ENCODE assay signal across 8 cellular contexts in the genomic region with DNA sequence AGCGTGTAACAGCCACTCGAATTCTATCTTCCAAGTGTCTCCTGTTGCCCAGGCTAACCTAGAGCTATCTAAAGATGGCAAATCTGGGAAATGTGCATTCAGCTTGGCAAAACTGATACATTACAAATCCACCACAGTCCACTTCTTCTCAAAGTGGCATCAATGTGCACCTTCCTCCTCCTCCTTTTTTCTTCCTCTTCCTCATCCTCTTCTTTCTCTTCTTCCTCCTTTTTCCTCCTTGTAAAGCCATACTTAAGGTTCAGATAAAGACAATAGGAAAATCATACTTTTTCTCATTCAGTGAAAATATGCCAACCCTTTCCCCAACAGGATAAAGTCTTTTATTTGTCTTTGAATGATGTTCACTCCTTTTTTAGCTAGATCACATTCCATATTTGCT.
A peak's percentile ranks its signal among the peaks of the same experiment; 100 is the strongest.
DNase-seq lines count a peak whose midpoint lies in the region; ATAC-seq, FAIRE-seq and TF ChIP-seq lines count a peak whose summit lies in the region.
"Not testable (repeated sequence)": the region's sequence is repeated elsewhere in the genome, so short reads cannot be mapped to it uniquely, and the experiment has no call there.

No MANE protein-coding gene starts in this region.

- not testable (repeated sequence) for H3K27me3 ChIP-seq in naive thymus-derived CD4-positive, alpha-beta T cell (ENCODE audit: control insufficient read depth in 2 of 2, insufficient read depth in 2 of 2, low read length in 2 of 2)

- not testable (repeated sequence) for TF ChIP-seq RAD21 in A549 (conservative IDR thresholded peaks at IDR 0.05 in 1 of 2, IDR thresholded peaks at IDR 0.05 in 1 of 2)

- 0 out of 6 replicates have a peak, but pooled peaks of 1 of the 2 experiments have one; percentile 22 for ATAC-seq in A549
- ATAC-seq in activated B cell treated with CpG ODN at 0.5 μM for 24 hours (ENCODE audit: low read depth); activated CD8-positive, alpha-beta memory T cell treated with anti-CD3 and anti-CD28 coated beads, Interleukin-2, amount 10 ng/mL, durations not matched to agents 7 days and 5 days; central memory CD8-positive, alpha-beta T cell (replicated peaks; ENCODE audit: extremely low read depth, poor library complexity, severe bottlenecking); naive thymus-derived CD4-positive, alpha-beta T cell: not testable (repeated sequence)

- intact Hi-C loops in Calu3 (cut with micrococcal nuclease; ENCODE audit: unreplicated experiment), result not testable (repeated sequence)
- intact Hi-C loops in activated B cell treated with CpG ODN at 0.5 μM for 24 hours (cut with micrococcal nuclease), result loop anchor here (2.0 kb wide), 1 partner anchor 15 kb away; no protein-coding TSS in a partner anchor
- intact Hi-C loops in naive thymus-derived CD4-positive, alpha-beta T cell (cut with micrococcal nuclease), result loop anchor here in 1 of 2 donors (2.0 kb wide), 2 partner anchors 15 to 31 kb away; no protein-coding TSS in a partner anchor

- peak overlapping the region; percentile 41; the same call in 1 of the 3 replicates for H3K4me2 ChIP-seq in A549

- not testable (repeated sequence) for TF ChIP-seq EP300 in A549 (IDR thresholded peaks at IDR 0.05)

- not testable (repeated sequence) for DNase-seq in A549 (ENCODE audit: low read depth in 1 of 2, low spot score in 1 of 2); Calu3; activated B cell treated with CpG ODN at 0.5 μM for 24 hours; activated CD8-positive, alpha-beta memory T cell treated with anti-CD3 and anti-CD28 coated beads, Interleukin-2, amount 10 ng/mL, durations not matched to agents 7 days and 5 days; activated naive CD4-positive, alpha-beta T cell treated with anti-CD3 and anti-CD28 coated beads, Interleukin-2, amount 10 ng/mL, durations not matched to agents 7 days and 5 days; central memory CD8-positive, alpha-beta T cell (ENCODE audit: low spot score in 2 of 2); naive thymus-derived CD4-positive, alpha-beta T cell; progenitor cell of endocrine pancreas (ENCODE audit: low spot score, unreplicated experiment)

- not testable (repeated sequence) for H3K4me3 Mint-ChIP-seq in Calu3 (ENCODE audit: low read depth, unreplicated experiment)
- H3K4me3 Mint-ChIP-seq in activated B cell treated with CpG ODN at 0.5 μM for 24 hours (peak overlapping the region; percentile 36), progenitor cell of endocrine pancreas (ENCODE audit: low read depth) (peak overlapping the region; percentile 34)
- peak overlapping the region; percentile 11 for H3K4me3 Mint-ChIP-seq in activated CD8-positive, alpha-beta memory T cell treated with anti-CD3 and anti-CD28 coated beads, Interleukin-2, amount 10 ng/mL, durations not matched to agents 7 days and 5 days
- peak overlapping the region; percentile 29 for H3K4me3 Mint-ChIP-seq in activated naive CD4-positive, alpha-beta T cell treated with anti-CD3 and anti-CD28 coated beads, Interleukin-2, amount 10 ng/mL, durations not matched to agents 7 days and 5 days
- H3K4me3 Mint-ChIP-seq in central memory CD8-positive, alpha-beta T cell, result peak overlapping the region; percentile 86
- peak overlapping the region; percentile 37 to 89 (median 66) for H3K4me3 Mint-ChIP-seq in naive thymus-derived CD4-positive, alpha-beta T cell

- POLR2A ChIA-PET in A549 (lab: Yijun Ruan, JAX); naive thymus-derived CD4-positive, alpha-beta T cell (lab: Charles Lee): not testable (repeated sequence)
- POLR2A ChIA-PET in activated B cell treated with CpG ODN at 0.5 μM for 24 hours (lab: Charles Lee), result interaction anchor here (0.8 kb wide), 1 partner anchor 118 kb away, joined by 3 read pairs; no protein-coding TSS in a partner anchor

- not testable (repeated sequence) for TF ChIP-seq POLR2A in A549 (IDR thresholded peaks at IDR 0.05; ENCODE audit: low read length)

- not testable (repeated sequence) for H3K9me3 ChIP-seq in A549; naive thymus-derived CD4-positive, alpha-beta T cell (ENCODE audit: control insufficient read depth in 2 of 3, low read length in 3 of 3)

- H3K4me1 ChIP-seq in A549; naive thymus-derived CD4-positive, alpha-beta T cell (ENCODE audit: control insufficient read depth in 2 of 2, insufficient read depth in 2 of 2, low read length in 2 of 2): not testable (repeated sequence)

- not testable (repeated sequence) for BruUV-seq in Calu3 (replicated peaks; lab: Mats Ljungman, UMichigan)

- peak overlapping the region; percentile 12 for H3K27ac Mint-ChIP-seq in Calu3 (ENCODE audit: unreplicated experiment)
- H3K27ac Mint-ChIP-seq in activated B cell treated with CpG ODN at 0.5 μM for 24 hours, result peak overlapping the region; percentile 62
- peak overlapping the region; percentile 17 for H3K27ac Mint-ChIP-seq in activated CD8-positive, alpha-beta memory T cell treated with anti-CD3 and anti-CD28 coated beads, Interleukin-2, amount 10 ng/mL, durations not matched to agents 7 days and 5 days
- not testable (repeated sequence) for H3K27ac Mint-ChIP-seq in activated naive CD4-positive, alpha-beta T cell treated with anti-CD3 and anti-CD28 coated beads, Interleukin-2, amount 10 ng/mL, durations not matched to agents 7 days and 5 days; progenitor cell of endocrine pancreas
- peak overlapping the region; percentile 80 for H3K27ac Mint-ChIP-seq in central memory CD8-positive, alpha-beta T cell (ENCODE audit: low read depth)
- H3K27ac Mint-ChIP-seq in naive thymus-derived CD4-positive, alpha-beta T cell, result peak overlapping the region; percentile 23 to 97 (median 81)

- not testable (repeated sequence) for H3K27ac ChIP-seq in A549; naive thymus-derived CD4-positive, alpha-beta T cell (ENCODE audit: low read depth, low read length)

- H3K36me3 ChIP-seq in naive thymus-derived CD4-positive, alpha-beta T cell (ENCODE audit: control insufficient read depth in 2 of 3, insufficient read depth in 3 of 3, low read length in 3 of 3), result not testable (repeated sequence)

- CTCF ChIA-PET in A549 (lab: Yijun Ruan, JAX); Calu3 (lab: Charles Lee); activated B cell treated with CpG ODN at 0.5 μM for 24 hours (lab: Charles Lee); activated CD8-positive, alpha-beta memory T cell treated with anti-CD3 and anti-CD28 coated beads, Interleukin-2, amount 10 ng/mL, durations not matched to agents 7 days and 5 days (lab: Charles Lee); activated naive CD4-positive, alpha-beta T cell treated with anti-CD3 and anti-CD28 coated beads, Interleukin-2, amount 10 ng/mL, durations not matched to agents 7 days and 5 days (lab: Charles Lee); naive thymus-derived CD4-positive, alpha-beta T cell (lab: Charles Lee): not testable (repeated sequence)

- H3K4me3 ChIP-seq in A549; naive thymus-derived CD4-positive, alpha-beta T cell (ENCODE audit: low read length): not testable (repeated sequence)

- H3K27me3 Mint-ChIP-seq in Calu3 (ENCODE audit: unreplicated experiment); activated B cell treated with CpG ODN at 0.5 μM for 24 hours; activated CD8-positive, alpha-beta memory T cell treated with anti-CD3 and anti-CD28 coated beads, Interleukin-2, amount 10 ng/mL, durations not matched to agents 7 days and 5 days; activated naive CD4-positive, alpha-beta T cell treated with anti-CD3 and anti-CD28 coated beads, Interleukin-2, amount 10 ng/mL, durations not matched to agents 7 days and 5 days; central memory CD8-positive, alpha-beta T cell; naive thymus-derived CD4-positive, alpha-beta T cell; progenitor cell of endocrine pancreas: not testable (repeated sequence)

- not testable (repeated sequence) for H3K9me3 Mint-ChIP-seq in Calu3 (ENCODE audit: low read depth, unreplicated experiment); activated B cell treated with CpG ODN at 0.5 μM for 24 hours; activated CD8-positive, alpha-beta memory T cell treated with anti-CD3 and anti-CD28 coated beads, Interleukin-2, amount 10 ng/mL, durations not matched to agents 7 days and 5 days (ENCODE audit: low read depth); activated naive CD4-positive, alpha-beta T cell treated with anti-CD3 and anti-CD28 coated beads, Interleukin-2, amount 10 ng/mL, durations not matched to agents 7 days and 5 days; central memory CD8-positive, alpha-beta T cell; naive thymus-derived CD4-positive, alpha-beta T cell; progenitor cell of endocrine pancreas (ENCODE audit: low read depth)

- not testable (repeated sequence) for H3K4me1 Mint-ChIP-seq in Calu3 (ENCODE audit: low read depth, unreplicated experiment)
- H3K4me1 Mint-ChIP-seq in activated B cell treated with CpG ODN at 0.5 μM for 24 hours, result peaks cover 23% of the 10 kb centered on the region
- peaks cover 20% of the 10 kb centered on the region for H3K4me1 Mint-ChIP-seq in activated CD8-positive, alpha-beta memory T cell treated with anti-CD3 and anti-CD28 coated beads, Interleukin-2, amount 10 ng/mL, durations not matched to agents 7 days and 5 days
- peaks cover 49% of the 10 kb centered on the region for H3K4me1 Mint-ChIP-seq in activated naive CD4-positive, alpha-beta T cell treated with anti-CD3 and anti-CD28 coated beads, Interleukin-2, amount 10 ng/mL, durations not matched to agents 7 days and 5 days
- peaks cover 27% of the 10 kb centered on the region for H3K4me1 Mint-ChIP-seq in central memory CD8-positive, alpha-beta T cell
- H3K4me1 Mint-ChIP-seq in naive thymus-derived CD4-positive, alpha-beta T cell, result peaks cover 19 to 62% (median 33%) of the 10 kb centered on the region in 7 donors
- peaks cover 18% of the 10 kb centered on the region for H3K4me1 Mint-ChIP-seq in progenitor cell of endocrine pancreas (ENCODE audit: low read depth)

- WGBS in A549 (ENCODE audit: missing lambda C conversion rate), result 76% methylated on average over 2 of the region's 2 CpGs

- TF ChIP-seq CTCF in A549 (IDR thresholded peaks at IDR 0.05); Calu3 (IDR thresholded peaks at IDR 0.05; ENCODE audit: unreplicated experiment); activated B cell treated with CpG ODN at 0.5 μM for 24 hours (IDR thresholded peaks at IDR 0.05); progenitor cell of endocrine pancreas (IDR thresholded peaks at IDR 0.05; ENCODE audit: unreplicated experiment): not testable (repeated sequence)

- FAIRE-seq in A549 (lab: Jason Lieb, UNC), result not testable (repeated sequence)

- H3K36me3 Mint-ChIP-seq in Calu3 (ENCODE audit: insufficient read depth, unreplicated experiment), result peaks cover 18% of the 10 kb centered on the region
- H3K36me3 Mint-ChIP-seq in activated B cell treated with CpG ODN at 0.5 μM for 24 hours (ENCODE audit: low read depth); activated CD8-positive, alpha-beta memory T cell treated with anti-CD3 and anti-CD28 coated beads, Interleukin-2, amount 10 ng/mL, durations not matched to agents 7 days and 5 days; progenitor cell of endocrine pancreas (ENCODE audit: insufficient read depth): not testable (repeated sequence)
- H3K36me3 Mint-ChIP-seq in activated naive CD4-positive, alpha-beta T cell treated with anti-CD3 and anti-CD28 coated beads, Interleukin-2, amount 10 ng/mL, durations not matched to agents 7 days and 5 days, result peaks cover 17% of the 10 kb centered on the region
- peaks cover 15% of the 10 kb centered on the region for H3K36me3 Mint-ChIP-seq in central memory CD8-positive, alpha-beta T cell (ENCODE audit: insufficient read depth)
- peaks cover 4 to 20% (median 15%) of the 10 kb centered on the region in 5 donors for H3K36me3 Mint-ChIP-seq in naive thymus-derived CD4-positive, alpha-beta T cell
